Comparison of ENCODE assay signal across 18 cellular contexts in the genomic region with DNA sequence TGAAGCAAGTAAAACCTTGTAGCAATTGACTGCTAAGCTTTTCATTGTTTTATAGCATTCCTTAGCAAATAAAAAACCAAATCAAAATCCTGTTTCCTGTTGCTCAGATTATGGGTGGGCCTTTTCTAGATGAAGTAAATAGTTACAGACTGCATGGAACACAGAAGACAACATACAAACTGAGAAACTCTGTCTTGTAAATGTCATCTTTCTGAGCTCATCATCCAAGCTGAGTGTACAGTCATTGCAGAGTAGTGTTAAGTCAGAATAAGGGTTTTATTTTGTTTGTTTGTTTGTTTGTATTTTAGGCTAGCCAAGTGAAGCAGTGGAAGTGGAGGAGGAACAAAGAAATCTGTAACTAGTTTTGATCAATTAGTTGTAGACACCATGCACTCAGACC. TPM values are rescaled to one million over a fixed set of nuclear protein-coding genes. Genes with fewer than 3 reads are reported as not detected.
A peak's percentile ranks its signal among the peaks of the same experiment; 100 is the strongest.
DNase-seq lines count a peak whose midpoint lies in the region; ATAC-seq and TF ChIP-seq lines count a peak whose summit lies in the region.
"Had no signal": no experiment of that assay in that cellular context is flagged by ENCODE, and none has a peak within 500 bp of the region (broad histone marks: within the 10 kb centered on the region; RNA-seq: fewer than 3 reads in every experiment).

No MANE protein-coding gene starts in this region.

- no peaks in the 10 kb centered on the region for H3K27me3 Mint-ChIP-seq in CD4-positive, CD25-positive, alpha-beta regulatory T cell
- H3K27me3 Mint-ChIP-seq in GM23338 (ENCODE audit: insufficient read depth, low read depth, poor library complexity): no peaks in the 10 kb centered on the region
- no peaks in the 10 kb centered on the region for H3K27me3 Mint-ChIP-seq in activated B cell treated with CpG ODN at 0.5 μM for 24 hours
- H3K27me3 Mint-ChIP-seq in naive B cell: no peaks in the 10 kb centered on the region
- H3K27me3 Mint-ChIP-seq in activated T-helper 2 cell treated with anti-CD3 and anti-CD28 coated beads, Interferon-gamma antibody, Interleukin-2, Interleukin-4, amounts not matched to agents 10 μg/mL and 5 μg/mL and 100 μg/mL, durations not matched to agents 14 hours and 24 hours and 36 hours (ENCODE audit: low read depth): no peaks in the 10 kb centered on the region

- TF ChIP-seq POLR2A in breast epithelium (IDR thresholded peaks at IDR 0.05): no peak

- H3K4me2 ChIP-seq in GM23338: no peak overlapping the region

- peak overlapping the region in 2 of 3 donors; percentile 4 to 67 for H3K27ac Mint-ChIP-seq in CD4-positive, CD25-positive, alpha-beta regulatory T cell
- H3K27ac Mint-ChIP-seq in GM23338: no peak overlapping the region
- H3K27ac Mint-ChIP-seq in activated B cell treated with CpG ODN at 0.5 μM for 24 hours: peak overlapping the region; percentile 74
- H3K27ac Mint-ChIP-seq in naive B cell: peak overlapping the region; percentile 92 to 99 (median 96)
- H3K27ac Mint-ChIP-seq in activated T-helper 2 cell treated with anti-CD3 and anti-CD28 coated beads, Interferon-gamma antibody, Interleukin-2, Interleukin-4, amounts not matched to agents 10 μg/mL and 5 μg/mL and 100 μg/mL, durations not matched to agents 14 hours and 24 hours and 36 hours: no peak overlapping the region

- no peaks in the 10 kb centered on the region for H3K79me2 ChIP-seq in GM23338 (replicated peaks; ENCODE audit: insufficient read depth)

- no peaks in the 10 kb centered on the region for H3K9me2 ChIP-seq in GM23338 (ENCODE audit: insufficient read depth)

- H3K4me1 Mint-ChIP-seq in CD4-positive, CD25-positive, alpha-beta regulatory T cell: peaks cover 8 to 25% (median 21%) of the 10 kb centered on the region in 4 donors
- peaks cover 9% of the 10 kb centered on the region for H3K4me1 Mint-ChIP-seq in GM23338
- H3K4me1 Mint-ChIP-seq in activated B cell treated with CpG ODN at 0.5 μM for 24 hours: peaks cover 72% of the 10 kb centered on the region
- peaks cover 45 to 72% (median 69%) of the 10 kb centered on the region in 3 donors for H3K4me1 Mint-ChIP-seq in naive B cell
- peaks cover 7% of the 10 kb centered on the region for H3K4me1 Mint-ChIP-seq in activated T-helper 2 cell treated with anti-CD3 and anti-CD28 coated beads, Interferon-gamma antibody, Interleukin-2, Interleukin-4, amounts not matched to agents 10 μg/mL and 5 μg/mL and 100 μg/mL, durations not matched to agents 14 hours and 24 hours and 36 hours (ENCODE audit: low read depth)

- H3K9me3 Mint-ChIP-seq in CD4-positive, CD25-positive, alpha-beta regulatory T cell: no peaks in the 10 kb centered on the region
- H3K9me3 Mint-ChIP-seq in GM23338 (no peaks in the 10 kb centered on the region), activated B cell treated with CpG ODN at 0.5 μM for 24 hours (no peaks in the 10 kb centered on the region), naive B cell (no peaks in the 10 kb centered on the region)
- no peaks in the 10 kb centered on the region for H3K9me3 Mint-ChIP-seq in activated T-helper 2 cell treated with anti-CD3 and anti-CD28 coated beads, Interferon-gamma antibody, Interleukin-2, Interleukin-4, amounts not matched to agents 10 μg/mL and 5 μg/mL and 100 μg/mL, durations not matched to agents 14 hours and 24 hours and 36 hours

- no peaks in the 10 kb centered on the region for H4K20me1 ChIP-seq in GM23338 (replicated peaks; ENCODE audit: insufficient read depth)

- H3K27ac ChIP-seq in CD4-positive, CD25-positive, alpha-beta regulatory T cell (ENCODE audit: insufficient read depth, low read length, poor library complexity, severe bottlenecking): no peak overlapping the region
- H3K27ac ChIP-seq in GM23338 (ENCODE audit: low read depth) (no peak overlapping the region), breast epithelium (no peak overlapping the region)

- POLR2A ChIA-PET in activated B cell treated with CpG ODN at 0.5 μM for 24 hours (lab: Charles Lee): interaction anchor here (1.4 to 12.1 kb wide), 4 partner anchors 12 to 300 kb away, joined by 4 to 607 read pairs (median 136); partner anchors contain the start of gene BTG1

- ATAC-seq in CD4-positive, CD25-positive, alpha-beta regulatory T cell (ENCODE audit: low read depth in 2 of 2): no peak
- ATAC-seq in GM23338 (no peak), activated B cell treated with CpG ODN at 0.5 μM for 24 hours (ENCODE audit: low read depth) (no peak), naive B cell (ENCODE audit: low read depth in 2 of 2) (no peak)
- ATAC-seq: Right ventricle myocardium inferior had no signal

- peak overlapping the region in 1 of 4 donors; percentile 4 for H3K4me3 Mint-ChIP-seq in CD4-positive, CD25-positive, alpha-beta regulatory T cell
- no peak overlapping the region for H3K4me3 Mint-ChIP-seq in GM23338
- H3K4me3 Mint-ChIP-seq in activated B cell treated with CpG ODN at 0.5 μM for 24 hours: peak overlapping the region; percentile 6
- peak overlapping the region in 4 of 8 donors; percentile 9 to 72 (median 48) for H3K4me3 Mint-ChIP-seq in naive B cell
- no peak overlapping the region for H3K4me3 Mint-ChIP-seq in activated T-helper 2 cell treated with anti-CD3 and anti-CD28 coated beads, Interferon-gamma antibody, Interleukin-2, Interleukin-4, amounts not matched to agents 10 μg/mL and 5 μg/mL and 100 μg/mL, durations not matched to agents 14 hours and 24 hours and 36 hours (ENCODE audit: low read depth)

- no peaks in the 10 kb centered on the region for H3K36me3 ChIP-seq in CD4-positive, CD25-positive, alpha-beta regulatory T cell (ENCODE audit: control insufficient read depth, insufficient read depth, low read length)
- H3K36me3 ChIP-seq in GM23338 (ENCODE audit: insufficient read depth) (no peaks in the 10 kb centered on the region), breast epithelium (no peaks in the 10 kb centered on the region)
- H3K36me3 ChIP-seq: Peyer's patch had no signal

- no peak for DNase-seq in CD4-positive, CD25-positive, alpha-beta regulatory T cell
- DNase-seq in GM23338 (ENCODE audit: low spot score) (no peak), activated B cell treated with CpG ODN at 0.5 μM for 24 hours (no peak), naive B cell (no peak), foreskin fibroblast (no peak), breast epithelium (ENCODE audit: low spot score in 2 of 2) (no peak)
- DNase-seq in activated T-helper 2 cell treated with anti-CD3 and anti-CD28 coated beads, Interferon-gamma antibody, Interleukin-2, Interleukin-4, amounts not matched to agents 10 μg/mL and 5 μg/mL and 100 μg/mL, durations not matched to agents 14 hours and 24 hours and 36 hours (ENCODE audit: low spot score): no peak
- DNase-seq: ACHN, AML-193, Caco-2, GOT3, KG1, NCI-H1048, NCI-H146, NCI-H2081, NCI-H510A treated with DMSO at 0.1 percent for 48 hours, Peyer's patch had no signal

- peaks cover 7% of the 10 kb centered on the region for H3K4me1 ChIP-seq in CD4-positive, CD25-positive, alpha-beta regulatory T cell (ENCODE audit: control insufficient read depth, insufficient read depth, low read length, poor library complexity, severe bottlenecking)
- H3K4me1 ChIP-seq in GM23338 (ENCODE audit: insufficient read depth): peaks cover 4% of the 10 kb centered on the region
- no peaks in the 10 kb centered on the region for H3K4me1 ChIP-seq in breast epithelium
- H3K4me1 ChIP-seq: Caco-2, Peyer's patch had no signal

- no peak overlapping the region for H3K4me3 ChIP-seq in CD4-positive, CD25-positive, alpha-beta regulatory T cell (ENCODE audit: low read depth, low read length)
- H3K4me3 ChIP-seq in GM23338 (no peak overlapping the region), foreskin fibroblast (ENCODE audit: low read depth in 1 of 2, low read length in 2 of 2) (no peak overlapping the region), breast epithelium (no peak overlapping the region)
- H3K4me3 ChIP-seq: Peyer's patch had no signal

- H2AFZ ChIP-seq in GM23338: peak overlapping the region; percentile 83; the same call in 1 of the 2 replicates

- CTCF ChIA-PET in activated B cell treated with CpG ODN at 0.5 μM for 24 hours (lab: Charles Lee): interaction anchor here (1.2 to 5.0 kb wide), 2 partner anchors 25 to 228 kb away, joined by 3 to 27 read pairs; partner anchors contain the start of gene BTG1

- no peaks in the 10 kb centered on the region for H3K36me3 Mint-ChIP-seq in CD4-positive, CD25-positive, alpha-beta regulatory T cell
- no peaks in the 10 kb centered on the region for H3K36me3 Mint-ChIP-seq in GM23338 (ENCODE audit: low read depth)
- H3K36me3 Mint-ChIP-seq in activated B cell treated with CpG ODN at 0.5 μM for 24 hours (ENCODE audit: low read depth): no peaks in the 10 kb centered on the region
- H3K36me3 Mint-ChIP-seq in naive B cell: no peaks in the 10 kb centered on the region
- H3K36me3 Mint-ChIP-seq in activated T-helper 2 cell treated with anti-CD3 and anti-CD28 coated beads, Interferon-gamma antibody, Interleukin-2, Interleukin-4, amounts not matched to agents 10 μg/mL and 5 μg/mL and 100 μg/mL, durations not matched to agents 14 hours and 24 hours and 36 hours (ENCODE audit: low read depth): no peaks in the 10 kb centered on the region

- no peaks in the 10 kb centered on the region for H3K9me3 ChIP-seq in CD4-positive, CD25-positive, alpha-beta regulatory T cell (ENCODE audit: control insufficient read depth in 2 of 2, low read length in 2 of 2)
- no peaks in the 10 kb centered on the region for H3K9me3 ChIP-seq in breast epithelium
- H3K9me3 ChIP-seq: Caco-2, Peyer's patch had no signal

- H3F3A ChIP-seq in GM23338 (replicated peaks; ENCODE audit: low read depth): no peaks in the 10 kb centered on the region

- intact Hi-C loops in activated B cell treated with CpG ODN at 0.5 μM for 24 hours (cut with micrococcal nuclease): no loop called here
- intact Hi-C loops in activated T-helper 2 cell treated with anti-CD3 and anti-CD28 coated beads, Interferon-gamma antibody, Interleukin-2, Interleukin-4, amounts not matched to agents 10 μg/mL and 5 μg/mL and 100 μg/mL, durations not matched to agents 14 hours and 24 hours and 36 hours (cut with micrococcal nuclease): no loop called here
- intact Hi-C loops in breast epithelium (cut with DNase I; ENCODE audit: low total_unique reads): no loop called here

- no peaks in the 10 kb centered on the region for H3K27me3 ChIP-seq in CD4-positive, CD25-positive, alpha-beta regulatory T cell (ENCODE audit: control insufficient read depth, insufficient read depth, low read length)
- H3K27me3 ChIP-seq in GM23338 (ENCODE audit: insufficient read depth) (no peaks in the 10 kb centered on the region), breast epithelium (no peaks in the 10 kb centered on the region)
- H3K27me3 ChIP-seq: Peyer's patch had no signal

- TF ChIP-seq CTCF in GM23338 (conservative IDR thresholded peaks at IDR 0.05; ENCODE audit: low read depth in 2 of 2) (no peak), activated B cell treated with CpG ODN at 0.5 μM for 24 hours (IDR thresholded peaks at IDR 0.05) (no peak), foreskin fibroblast (IDR thresholded peaks at IDR 0.05; ENCODE audit: low read depth, low read length) (no peak), breast epithelium (IDR thresholded peaks at IDR 0.05) (no peak)

RNA-seq across cellular contexts. Expression of gene BTG1, which starts 24.4 kb away (rescaled TPM):
- 1,342 TPM for total RNA-seq in CD4-positive, CD25-positive, alpha-beta regulatory T cell
- polyA plus RNA-seq in CD4-positive, CD25-positive, alpha-beta regulatory T cell: 100 to 1,000 TPM; 509 to 939 (median 769) TPM
- 15.5 and 16.0 TPM in 2 replicates for total RNA-seq in GM23338 (2014; rRNA removed; shearing (Covaris generic))
- polyA plus RNA-seq in GM23338 (2016; fragmentation: Nextera tagmentation; extraction: Ambion mirVana) (26.8 and 36.2 TPM in 2 replicates), naive B cell (ENCODE audit: low read depth in 6 of 6) (1,000 to 10,000 TPM in 3 of 6 donors, 100 to 1,000 TPM in 3; 644 to 1,809 (median 1,004) TPM)
- total RNA-seq in activated B cell treated with CpG ODN at 0.5 μM for 24 hours (423 and 429 TPM in 2 replicates), breast epithelium (100 to 1,000 TPM in 1 of 3 donors, 10 to 100 TPM in 2; 83.9 to 106 (median 96.3) TPM)
- total RNA-seq in activated T-helper 2 cell treated with anti-CD3 and anti-CD28 coated beads, Interferon-gamma antibody, Interleukin-2, Interleukin-4, amounts not matched to agents 10 μg/mL and 5 μg/mL and 100 μg/mL, durations not matched to agents 14 hours and 24 hours and 36 hours: 67.8 and 71.7 TPM in 2 replicates

Comparison
In these comparisons a context has a peak if more than half of its experiments do, and no peak if none do; other contexts are left out.
1. H3K27ac Mint-ChIP-seq: peak in CD4-positive, CD25-positive, alpha-beta regulatory T cell (2 of 3), activated B cell treated with CpG ODN at 0.5 μM for 24 hours (single experiment) and naive B cell (6 of 6); none in GM23338 (single experiment) and activated T-helper 2 cell treated with anti-CD3 and anti-CD28 coated beads, Interferon-gamma antibody, Interleukin-2, Interleukin-4, amounts not matched to agents 10 μg/mL and 5 μg/mL and 100 μg/mL, durations not matched to agents 14 hours and 24 hours and 36 hours (single experiment).